Comparison of ENCODE assay signal across 12 cellular contexts in genomic region chr3:108126348-108126747, GRCh38.
DNase-seq lines count a peak whose midpoint lies in the region; TF ChIP-seq lines count a peak whose summit lies in the region.
"Had no signal": no experiment of that assay in that cellular context is flagged by ENCODE, and none has a peak within 500 bp of the region (broad histone marks: within the 10 kb centered on the region; RNA-seq: fewer than 3 reads in every experiment).

No MANE protein-coding gene starts in this region.

- CTCF ChIA-PET in activated naive CD4-positive, alpha-beta T cell treated with anti-CD3 and anti-CD28 coated beads, Interleukin-2, amount 10 ng/mL, durations not matched to agents 7 days and 5 days (lab: Charles Lee) = interaction anchor here (0.6 to 1.5 kb wide), 3 partner anchors 36 to 695 kb away, joined by 3 to 5 read pairs (median 3); no protein-coding TSS in a partner anchor

- peak overlapping the region; percentile 75 for H3K4me3 ChIP-seq in OCI-LY1 (ENCODE audit: low read depth, low read length, poor library complexity, severe bottlenecking)
- H3K4me3 ChIP-seq: gastrocnemius medialis, stomach had no signal

- peaks cover 15% of the 10 kb centered on the region for H3K9me3 Mint-ChIP-seq in activated naive CD4-positive, alpha-beta T cell treated with anti-CD3 and anti-CD28 coated beads, Interleukin-2, amount 10 ng/mL, durations not matched to agents 7 days and 5 days
- no peaks in the 10 kb centered on the region for H3K9me3 Mint-ChIP-seq in dendritic cell treated with granulocyte-macrophage colony-stimulating factor and Interleukin-4, amounts not matched to agents 40 ng/mL and 50 ng/mL, for 4 days

- peak overlapping the region; percentile 94 for H3K4me2 ChIP-seq in OCI-LY1 (ENCODE audit: low read length)

- intact Hi-C loops in dendritic cell treated with granulocyte-macrophage colony-stimulating factor and Interleukin-4, amounts not matched to agents 40 ng/mL and 50 ng/mL, for 4 days (cut with micrococcal nuclease) = loop anchor here (5.0 kb wide), 1 partner anchor 34 kb away; the partner anchor contains the start of gene CD47

- H3K27ac ChIP-seq in OCI-LY1 (ENCODE audit: low read depth, low read length, poor library complexity, severe bottlenecking) = peak overlapping the region; percentile 100
- H3K27ac ChIP-seq in substantia nigra (ENCODE audit: low read depth, low read length, poor library complexity, severe bottlenecking) = no peak overlapping the region
- H3K27ac ChIP-seq: gastrocnemius medialis had no signal

- peak overlapping the region; percentile 99 for H3K9ac ChIP-seq in OCI-LY1 (ENCODE audit: low read length)

- DNase-seq in activated naive CD4-positive, alpha-beta T cell treated with anti-CD3 and anti-CD28 coated beads, Interleukin-2, amount 10 ng/mL, durations not matched to agents 7 days and 5 days = no peak
- no peak for DNase-seq in activated naive CD4-positive, alpha-beta T cell treated with Interleukin-2 at 50 U/mL for 16 hours
- DNase-seq in substantia nigra (lab: John Stamatoyannopoulos, UW) = no peak
- no peak for DNase-seq in GM03348 (ENCODE audit: low spot score)
- no peak for DNase-seq in GOT3 (lab: John Stamatoyannopoulos, UW)
- DNase-seq in CD1c-positive myeloid dendritic cell (ENCODE audit: extremely low spot score) = no peak
- DNase-seq: gastrocnemius medialis, mammary epithelial cell, NCI-H82, stomach had no signal

- H2AFZ ChIP-seq in OCI-LY1 (ENCODE audit: low read length) = no peak overlapping the region

- TF ChIP-seq CTCF in OCI-LY1 (IDR thresholded peaks at IDR 0.05; ENCODE audit: low read length) = no peak

- no peaks in the 10 kb centered on the region for H4K20me1 ChIP-seq in OCI-LY1 (ENCODE audit: insufficient read depth, low read length)

- H3K27ac Mint-ChIP-seq in activated naive CD4-positive, alpha-beta T cell treated with anti-CD3 and anti-CD28 coated beads, Interleukin-2, amount 10 ng/mL, durations not matched to agents 7 days and 5 days = peak overlapping the region; percentile 99
- peak overlapping the region; percentile 90 for H3K27ac Mint-ChIP-seq in dendritic cell treated with granulocyte-macrophage colony-stimulating factor and Interleukin-4, amounts not matched to agents 40 ng/mL and 50 ng/mL, for 4 days

- peaks cover 22% of the 10 kb centered on the region; the same call in 1 of the 2 replicates for H3K36me3 ChIP-seq in OCI-LY1 (ENCODE audit: insufficient read depth, low read length)
- H3K36me3 ChIP-seq: gastrocnemius medialis, stomach had no signal

- no peaks in the 10 kb centered on the region for H3K27me3 ChIP-seq in OCI-LY1 (ENCODE audit: insufficient read depth, low read length)
- H3K27me3 ChIP-seq: gastrocnemius medialis, stomach had no signal

- H3F3A ChIP-seq in OCI-LY1 (ENCODE audit: insufficient read depth, low read length) = no peaks in the 10 kb centered on the region

- H3K27me3 Mint-ChIP-seq in activated naive CD4-positive, alpha-beta T cell treated with anti-CD3 and anti-CD28 coated beads, Interleukin-2, amount 10 ng/mL, durations not matched to agents 7 days and 5 days = peaks cover 11% of the 10 kb centered on the region
- no peaks in the 10 kb centered on the region for H3K27me3 Mint-ChIP-seq in dendritic cell treated with granulocyte-macrophage colony-stimulating factor and Interleukin-4, amounts not matched to agents 40 ng/mL and 50 ng/mL, for 4 days

- H3K9me3 ChIP-seq in OCI-LY1 (ENCODE audit: low read length) = no peaks in the 10 kb centered on the region
- H3K9me3 ChIP-seq: gastrocnemius medialis, stomach had no signal

- H3K4me1 ChIP-seq in OCI-LY1 (ENCODE audit: insufficient read depth, low read length, severe bottlenecking) = peaks cover 82% of the 10 kb centered on the region

- no peaks in the 10 kb centered on the region for H3K9me2 ChIP-seq in OCI-LY1 (ENCODE audit: low read depth, low read length)

- peaks cover 75% of the 10 kb centered on the region for H3K4me1 Mint-ChIP-seq in activated naive CD4-positive, alpha-beta T cell treated with anti-CD3 and anti-CD28 coated beads, Interleukin-2, amount 10 ng/mL, durations not matched to agents 7 days and 5 days
- H3K4me1 Mint-ChIP-seq in dendritic cell treated with granulocyte-macrophage colony-stimulating factor and Interleukin-4, amounts not matched to agents 40 ng/mL and 50 ng/mL, for 4 days (ENCODE audit: low read depth) = peaks cover 62% of the 10 kb centered on the region

- peak overlapping the region; percentile 95 for H3K4me3 Mint-ChIP-seq in activated naive CD4-positive, alpha-beta T cell treated with anti-CD3 and anti-CD28 coated beads, Interleukin-2, amount 10 ng/mL, durations not matched to agents 7 days and 5 days
- no peak overlapping the region for H3K4me3 Mint-ChIP-seq in dendritic cell treated with granulocyte-macrophage colony-stimulating factor and Interleukin-4, amounts not matched to agents 40 ng/mL and 50 ng/mL, for 4 days

- peaks cover 7% of the 10 kb centered on the region; the same call in 1 of the 2 replicates for H3K79me2 ChIP-seq in OCI-LY1 (ENCODE audit: insufficient read depth, low read length)

- H3K36me3 Mint-ChIP-seq in activated naive CD4-positive, alpha-beta T cell treated with anti-CD3 and anti-CD28 coated beads, Interleukin-2, amount 10 ng/mL, durations not matched to agents 7 days and 5 days = peaks cover 50% of the 10 kb centered on the region
- H3K36me3 Mint-ChIP-seq in dendritic cell treated with granulocyte-macrophage colony-stimulating factor and Interleukin-4, amounts not matched to agents 40 ng/mL and 50 ng/mL, for 4 days (ENCODE audit: low read depth) = no peaks in the 10 kb centered on the region
